In genomic region chr22:24284747-24285203, GRCh38 we compare ENCODE assay signal across 11 cellular contexts. TPM values are rescaled to one million over a fixed set of nuclear protein-coding genes. Genes with fewer than 3 reads are reported as not detected.
A peak's percentile ranks its signal among the peaks of the same experiment; 100 is the strongest.
DNase-seq lines count a peak whose midpoint lies in the region; ATAC-seq and TF ChIP-seq lines count a peak whose summit lies in the region.
"Had no signal": no experiment of that assay in that cellular context is flagged by ENCODE, and none has a peak within 500 bp of the region (broad histone marks: within the 10 kb centered on the region; RNA-seq: fewer than 3 reads in every experiment).

No MANE protein-coding gene starts in this region.

- H3K27me3 Mint-ChIP-seq in activated T-helper 1 cell treated with anti-CD3 and anti-CD28 coated beads, Interleukin-12 subunit alpha, Interleukin-12 subunit beta, Interleukin-2, Interleukin-4 antibody, amounts not matched to agents 30 ng/mL and 10 ng/mL and 1 ng/mL, durations not matched to agents 14 hours and 24 hours and 36 hours (ENCODE audit: insufficient read depth): peaks cover 9% of the 10 kb centered on the region
- H3K27me3 Mint-ChIP-seq in glutamatergic neuron (ENCODE audit: unreplicated experiment): peaks cover 3% of the 10 kb centered on the region
- no peaks in the 10 kb centered on the region for H3K27me3 Mint-ChIP-seq in type B pancreatic cell

- H3K4me3 ChIP-seq in right cardiac atrium (ENCODE audit: low read length): no peak overlapping the region

- ATAC-seq in right cardiac atrium: peak in 1 of 2 donors; percentile 35
- ATAC-seq in Right ventricle myocardium inferior: no peak
- ATAC-seq in omental fat pad (ENCODE audit: low FRiP score): no peak

- H3K27ac ChIP-seq in right cardiac atrium (ENCODE audit: low read length): peak overlapping the region; percentile 10

- H3K36me3 Mint-ChIP-seq in activated T-helper 1 cell treated with anti-CD3 and anti-CD28 coated beads, Interleukin-12 subunit alpha, Interleukin-12 subunit beta, Interleukin-2, Interleukin-4 antibody, amounts not matched to agents 30 ng/mL and 10 ng/mL and 1 ng/mL, durations not matched to agents 14 hours and 24 hours and 36 hours (ENCODE audit: low read depth): peaks cover 9% of the 10 kb centered on the region
- no peaks in the 10 kb centered on the region for H3K36me3 Mint-ChIP-seq in glutamatergic neuron (ENCODE audit: unreplicated experiment)
- H3K36me3 Mint-ChIP-seq in type B pancreatic cell: peaks cover 29% of the 10 kb centered on the region

- peaks cover 4% of the 10 kb centered on the region for H3K4me1 ChIP-seq in right cardiac atrium (ENCODE audit: control insufficient read depth, insufficient read depth, low read length)

- H3K4me1 Mint-ChIP-seq in activated T-helper 1 cell treated with anti-CD3 and anti-CD28 coated beads, Interleukin-12 subunit alpha, Interleukin-12 subunit beta, Interleukin-2, Interleukin-4 antibody, amounts not matched to agents 30 ng/mL and 10 ng/mL and 1 ng/mL, durations not matched to agents 14 hours and 24 hours and 36 hours (ENCODE audit: low read depth): peaks cover 38% of the 10 kb centered on the region
- H3K4me1 Mint-ChIP-seq in glutamatergic neuron (ENCODE audit: low read depth, unreplicated experiment): peaks cover 53% of the 10 kb centered on the region
- peaks cover 47% of the 10 kb centered on the region for H3K4me1 Mint-ChIP-seq in type B pancreatic cell (ENCODE audit: unreplicated experiment)

- TF ChIP-seq CTCF in glutamatergic neuron (IDR thresholded peaks at IDR 0.05; ENCODE audit: partially characterized antibody, unreplicated experiment) (no peak), type B pancreatic cell (conservative IDR thresholded peaks at IDR 0.05) (no peak), omental fat pad (IDR thresholded peaks at IDR 0.05) (no peak)

- WGBS in right cardiac atrium: 58% methylated on average over 2 of the region's 2 CpGs

- no peaks in the 10 kb centered on the region for H3K9me3 ChIP-seq in right cardiac atrium (ENCODE audit: control insufficient read depth, low read length)

- peak overlapping the region; percentile 5 for H3K4me3 Mint-ChIP-seq in activated T-helper 1 cell treated with anti-CD3 and anti-CD28 coated beads, Interleukin-12 subunit alpha, Interleukin-12 subunit beta, Interleukin-2, Interleukin-4 antibody, amounts not matched to agents 30 ng/mL and 10 ng/mL and 1 ng/mL, durations not matched to agents 14 hours and 24 hours and 36 hours
- H3K4me3 Mint-ChIP-seq in glutamatergic neuron (ENCODE audit: unreplicated experiment) (peak overlapping the region; percentile 2), type B pancreatic cell (no peak overlapping the region)

- no peaks in the 10 kb centered on the region for H3K27me3 ChIP-seq in right cardiac atrium (ENCODE audit: control insufficient read depth, insufficient read depth)

- no peaks in the 10 kb centered on the region for H3K9me3 Mint-ChIP-seq in activated T-helper 1 cell treated with anti-CD3 and anti-CD28 coated beads, Interleukin-12 subunit alpha, Interleukin-12 subunit beta, Interleukin-2, Interleukin-4 antibody, amounts not matched to agents 30 ng/mL and 10 ng/mL and 1 ng/mL, durations not matched to agents 14 hours and 24 hours and 36 hours
- H3K9me3 Mint-ChIP-seq in glutamatergic neuron (ENCODE audit: unreplicated experiment): peaks cover 2% of the 10 kb centered on the region
- H3K9me3 Mint-ChIP-seq in type B pancreatic cell: peaks cover 5% of the 10 kb centered on the region

- intact Hi-C loops in right cardiac atrium (cut with DNase I): no loop called here
- intact Hi-C loops in Right ventricle myocardium inferior (cut with DNase I): no loop called here
- intact Hi-C loops in activated T-helper 1 cell treated with anti-CD3 and anti-CD28 coated beads, Interleukin-12 subunit alpha, Interleukin-12 subunit beta, Interleukin-2, Interleukin-4 antibody, amounts not matched to agents 30 ng/mL and 10 ng/mL and 1 ng/mL, durations not matched to agents 14 hours and 24 hours and 36 hours (cut with micrococcal nuclease): loop anchor here (1.0 to 5.0 kb wide), 4 partner anchors 11 to 203 kb away; no protein-coding TSS in a partner anchor

- H3K27ac Mint-ChIP-seq in activated T-helper 1 cell treated with anti-CD3 and anti-CD28 coated beads, Interleukin-12 subunit alpha, Interleukin-12 subunit beta, Interleukin-2, Interleukin-4 antibody, amounts not matched to agents 30 ng/mL and 10 ng/mL and 1 ng/mL, durations not matched to agents 14 hours and 24 hours and 36 hours: peak overlapping the region; percentile 73
- H3K27ac Mint-ChIP-seq in glutamatergic neuron (ENCODE audit: unreplicated experiment) (peak overlapping the region; percentile 57), type B pancreatic cell (peak overlapping the region; percentile 15)

- DNase-seq in right cardiac atrium (no peak), Right ventricle myocardium inferior (ENCODE audit: missing footprints) (no peak), glutamatergic neuron (no peak), type B pancreatic cell (ENCODE audit: extremely low spot score, unreplicated experiment) (no peak), NAMALWA (ENCODE audit: low spot score) (no peak), omental fat pad (ENCODE audit: low spot score) (no peak), COLO668 (lab: John Stamatoyannopoulos, UW; ENCODE audit: unreplicated experiment) (no peak)
- DNase-seq in activated T-helper 1 cell treated with anti-CD3 and anti-CD28 coated beads, Interleukin-12 subunit alpha, Interleukin-12 subunit beta, Interleukin-2, Interleukin-4 antibody, amounts not matched to agents 30 ng/mL and 10 ng/mL and 1 ng/mL, durations not matched to agents 14 hours and 24 hours and 36 hours (ENCODE audit: low spot score): no peak
- DNase-seq: activated gamma-delta T cell treated with Interleukin-2 at 50 U/mL for 16 hours, Calu3, posterior cingulate gyrus had no signal

RNA-seq across cellular contexts. Expression of gene SPECC1L, which starts 14.1 kb away (rescaled TPM):
- 10 to 100 TPM; 66.1 to 76.1 (median 71.7) TPM for total RNA-seq in right cardiac atrium
- 16.9 TPM for polyA plus RNA-seq in right cardiac atrium
- 45.7 TPM for total RNA-seq in Right ventricle myocardium inferior
- total RNA-seq in activated T-helper 1 cell treated with anti-CD3 and anti-CD28 coated beads, Interleukin-12 subunit alpha, Interleukin-12 subunit beta, Interleukin-2, Interleukin-4 antibody, amounts not matched to agents 30 ng/mL and 10 ng/mL and 1 ng/mL, durations not matched to agents 14 hours and 24 hours and 36 hours: 40.3 and 40.4 TPM in 2 replicates
- total RNA-seq in glutamatergic neuron (ENCODE audit: unreplicated experiment): 173 TPM
- total RNA-seq in type B pancreatic cell (ENCODE audit: low replicate concordance): 68.7 and 89.0 TPM in 2 replicates
- 10 to 100 TPM; 31.3 to 44.9 (median 35.6) TPM for total RNA-seq in omental fat pad

RNA-seq across cellular contexts. Expression of gene GGT5, which starts 39.9 kb away (rescaled TPM):
- 10 to 100 TPM; 30.2 to 61.0 (median 45.1) TPM for total RNA-seq in right cardiac atrium
- polyA plus RNA-seq in right cardiac atrium: 46.3 TPM
- total RNA-seq in Right ventricle myocardium inferior: 27.6 TPM
- total RNA-seq in activated T-helper 1 cell treated with anti-CD3 and anti-CD28 coated beads, Interleukin-12 subunit alpha, Interleukin-12 subunit beta, Interleukin-2, Interleukin-4 antibody, amounts not matched to agents 30 ng/mL and 10 ng/mL and 1 ng/mL, durations not matched to agents 14 hours and 24 hours and 36 hours: 0.10 TPM in 1 of 2 replicates, not detected in the other
- 10.7 TPM for total RNA-seq in glutamatergic neuron (ENCODE audit: unreplicated experiment)
- total RNA-seq in type B pancreatic cell (ENCODE audit: low replicate concordance): 0.14 and 0.80 TPM in 2 replicates
- total RNA-seq in omental fat pad: 10 to 100 TPM; 45.4 to 70.6 (median 51.0) TPM

Comparison
In these comparisons a context has a peak if more than half of its experiments do, and no peak if none do; other contexts are left out.
1. H3K27ac Mint-ChIP-seq: peak in every context shown above with its lines; median percentile 73 in activated T-helper 1 cell treated with anti-CD3 and anti-CD28 coated beads, Interleukin-12 subunit alpha, Interleukin-12 subunit beta, Interleukin-2, Interleukin-4 antibody, amounts not matched to agents 30 ng/mL and 10 ng/mL and 1 ng/mL, durations not matched to agents 14 hours and 24 hours and 36 hours; 57 in glutamatergic neuron; 15 in type B pancreatic cell.